16 cellular contexts compared by ENCODE assay signal in the genomic region with DNA sequence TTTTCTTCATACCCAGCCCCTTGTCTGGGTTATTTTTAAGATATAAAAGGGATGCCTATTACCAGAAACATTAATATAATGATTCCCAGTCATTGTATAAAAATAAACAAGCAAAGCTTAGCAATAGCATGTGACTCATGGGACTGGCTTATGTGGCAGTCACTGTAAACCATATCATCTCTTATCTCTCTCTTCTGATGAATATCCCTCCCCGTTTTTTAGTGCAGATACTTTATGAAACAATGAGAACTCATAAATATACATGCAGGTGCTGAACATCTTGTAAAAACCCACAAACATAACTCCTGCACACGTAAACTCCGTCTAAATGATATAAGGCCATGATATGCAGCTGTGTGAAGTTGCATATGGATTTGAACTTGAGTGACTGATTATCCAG.
DNase-seq lines count a peak whose midpoint lies in the region; ATAC-seq, FAIRE-seq and TF ChIP-seq lines count a peak whose summit lies in the region.
"Had no signal": no experiment of that assay in that cellular context is flagged by ENCODE, and none has a peak within 500 bp of the region (broad histone marks: within the 10 kb centered on the region; RNA-seq: fewer than 3 reads in every experiment).

No MANE protein-coding gene starts in this region.

- H3K36me3 Mint-ChIP-seq in immature natural killer cell = peaks cover 0 to 22% (median 8%) of the 10 kb centered on the region in 3 donors

- ATAC-seq in RWPE2 (ENCODE audit: low read depth) = no peak
- no peak for ATAC-seq in GM19351 (IDR thresholded peaks at IDR 0.05; ENCODE audit: unreplicated experiment)
- ATAC-seq: activated CD8-positive, alpha-beta memory T cell treated with anti-CD3 and anti-CD28 coated beads, Interleukin-2, amount 10 ng/mL, durations not matched to agents 7 days and 5 days; natural killer cell treated with Interleukin-12 subunit alpha and Interleukin-12 subunit beta and Interleukin-15 and Interleukin-18, amount 100 ng/mL, for 72 hours had no signal

- H3K4me1 Mint-ChIP-seq in immature natural killer cell = peaks cover 41 to 54% of the 10 kb centered on the region in 2 donors

- peaks cover 0 to 10% of the 10 kb centered on the region in 2 experiments; a peak in 1 of 3 replicates for H3K36me3 ChIP-seq in HEK293 (ENCODE audit: control insufficient read depth in 2 of 2, insufficient read depth in 1 of 2, low read length in 2 of 2)
- no peaks in the 10 kb centered on the region; the same call in 1 of the 2 replicates for H3K36me3 ChIP-seq in RWPE2 (ENCODE audit: low read depth)

- CTCF ChIA-PET in HEK293 (lab: Yijun Ruan, JAX) = interaction anchor here (0.7 kb wide), 2 partner anchors 11 to 290 kb away, joined by 3 to 4 read pairs; no protein-coding TSS in a partner anchor

- peaks cover 0 to 4% (median 0%) of the 10 kb centered on the region in 3 donors for H3K27me3 Mint-ChIP-seq in immature natural killer cell (ENCODE audit: low read depth in 3 of 3)
- H3K27me3 Mint-ChIP-seq: activated CD8-positive, alpha-beta memory T cell treated with anti-CD3 and anti-CD28 coated beads, Interleukin-2, amount 10 ng/mL, durations not matched to agents 7 days and 5 days; natural killer cell treated with Interleukin-12 subunit alpha and Interleukin-12 subunit beta and Interleukin-15 and Interleukin-18, amount 100 ng/mL, for 72 hours had no signal

- H3K27ac ChIP-seq in HEK293 (ENCODE audit: extremely low read depth, low read depth, low read length) (no peak overlapping the region), RWPE2 (ENCODE audit: poor library complexity, severe bottlenecking) (peak overlapping the region; percentile 95), substantia nigra (ENCODE audit: low read depth, low read length, poor library complexity, severe bottlenecking) (peak overlapping the region; percentile 35)
- H3K27ac ChIP-seq: coronary artery had no signal

- POLR2A ChIA-PET in HEK293 (lab: Yijun Ruan, JAX) = no interaction called here

- no peak for DNase-seq in RWPE2 (ENCODE audit: low spot score)
- peak; percentile 63 for DNase-seq in fibroblast of mammary gland (ENCODE audit: low read depth)
- no peak for DNase-seq in substantia nigra (lab: John Stamatoyannopoulos, UW)
- DNase-seq in RCC 7860 (ENCODE audit: low spot score) = no peak
- DNase-seq in immature natural killer cell = no peak
- DNase-seq: activated CD4-positive, alpha-beta T cell treated with anti-CD3 and anti-CD28 coated beads for 1 hour; activated CD8-positive, alpha-beta memory T cell treated with anti-CD3 and anti-CD28 coated beads, Interleukin-2, amount 10 ng/mL, durations not matched to agents 7 days and 5 days; activated effector memory CD4-positive, alpha-beta T cell treated with anti-CD3 and anti-CD28 coated beads, Interleukin-2, amount 50 U/mL, for 16 hours; anterior cingulate cortex; hippocampal formation; MV-4-11; NCI-H774 had no signal

- H3K4me3 ChIP-seq in HEK293 (ENCODE audit: low read depth, low read length) (no peak overlapping the region), RWPE2 (ENCODE audit: severe bottlenecking) (no peak overlapping the region), fibroblast of mammary gland (ENCODE audit: control insufficient read depth, low read depth, low read length) (no peak overlapping the region)
- H3K4me3 ChIP-seq: coronary artery had no signal

- no peak for TF ChIP-seq CTCF in HEK293 (tag by site-specific recombination; IDR thresholded peaks at IDR 0.05)
- no peak for TF ChIP-seq CTCF in RWPE2 (IDR thresholded peaks at IDR 0.05; ENCODE audit: poor library complexity, severe bottlenecking)
- TF ChIP-seq CTCF in fibroblast of mammary gland (conservative IDR thresholded peaks at IDR 0.05; ENCODE audit: control insufficient read depth, insufficient read depth, low read depth, low read length) = no peak

- H3K4me1 ChIP-seq in HEK293 (ENCODE audit: control insufficient read depth, insufficient read depth, low read length) (peaks cover 13% of the 10 kb centered on the region), RWPE2 (ENCODE audit: insufficient read depth, poor library complexity, severe bottlenecking) (peaks cover 37% of the 10 kb centered on the region)

- H3K27me3 ChIP-seq in RWPE2 (ENCODE audit: insufficient read depth, poor library complexity, severe bottlenecking) = no peaks in the 10 kb centered on the region

- H3K9me3 Mint-ChIP-seq in immature natural killer cell = no peaks in the 10 kb centered on the region
- H3K9me3 Mint-ChIP-seq: natural killer cell treated with Interleukin-12 subunit alpha and Interleukin-12 subunit beta and Interleukin-15 and Interleukin-18, amount 100 ng/mL, for 72 hours had no signal

- no peak for FAIRE-seq in RCC 7860 (lab: Jason Lieb, UNC)

- H3K9me3 ChIP-seq in HEK293 (ENCODE audit: control insufficient read depth, insufficient read depth, low read depth, low read length) = no peaks in the 10 kb centered on the region
- no peaks in the 10 kb centered on the region for H3K9me3 ChIP-seq in RWPE2 (ENCODE audit: severe bottlenecking)

- H3K4me3 Mint-ChIP-seq in immature natural killer cell = no peak overlapping the region
- H3K4me3 Mint-ChIP-seq: activated CD8-positive, alpha-beta memory T cell treated with anti-CD3 and anti-CD28 coated beads, Interleukin-2, amount 10 ng/mL, durations not matched to agents 7 days and 5 days had no signal

- H3K27ac Mint-ChIP-seq in immature natural killer cell = no peak overlapping the region
- H3K27ac Mint-ChIP-seq: activated CD8-positive, alpha-beta memory T cell treated with anti-CD3 and anti-CD28 coated beads, Interleukin-2, amount 10 ng/mL, durations not matched to agents 7 days and 5 days had no signal

TF ChIP-seq in HEK293, 187 proteins besides CTCF, POLR2A, EP300 and RAD21:
- TF ChIP-seq, protein P1, sequence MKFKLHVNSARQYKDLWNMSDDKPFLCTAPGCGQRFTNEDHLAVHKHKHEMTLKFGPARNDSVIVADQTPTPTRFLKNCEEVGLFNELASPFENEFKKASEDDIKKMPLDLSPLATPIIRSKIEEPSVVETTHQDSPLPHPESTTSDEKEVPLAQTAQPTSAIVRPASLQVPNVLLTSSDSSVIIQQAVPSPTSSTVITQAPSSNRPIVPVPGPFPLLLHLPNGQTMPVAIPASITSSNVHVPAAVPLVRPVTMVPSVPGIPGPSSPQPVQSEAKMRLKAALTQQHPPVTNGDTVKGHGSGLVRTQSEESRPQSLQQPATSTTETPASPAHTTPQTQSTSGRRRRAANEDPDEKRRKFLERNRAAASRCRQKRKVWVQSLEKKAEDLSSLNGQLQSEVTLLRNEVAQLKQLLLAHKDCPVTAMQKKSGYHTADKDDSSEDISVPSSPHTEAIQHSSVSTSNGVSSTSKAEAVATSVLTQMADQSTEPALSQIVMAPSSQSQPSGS (tag by site-specific recombination; IDR thresholded peaks at IDR 0.05; ENCODE audit: low read depth) = no peak
- 0 out of 2 replicates have a peak, but pooled peaks have one; percentile 18 for TF ChIP-seq ZNF843 (tag by site-specific recombination; IDR thresholded peaks at IDR 0.05)
